In genomic region chr19:17680235-17680722, GRCh38 we compare ENCODE assay signal across 8 cellular contexts. TPM values are rescaled to one million over a fixed set of nuclear protein-coding genes. Genes with fewer than 3 reads are reported as not detected.
DNase-seq lines count a peak whose midpoint lies in the region; ATAC-seq and TF ChIP-seq lines count a peak whose summit lies in the region.

No MANE protein-coding gene starts in this region.

- intact Hi-C loops in activated T-helper 2 cell treated with anti-CD3 and anti-CD28 coated beads, Interferon-gamma antibody, Interleukin-2, Interleukin-4, amounts not matched to agents 10 μg/mL and 5 μg/mL and 100 μg/mL, durations not matched to agents 14 hours and 24 hours and 36 hours (cut with micrococcal nuclease): no loop called here
- intact Hi-C loops in Right ventricle myocardium inferior (cut with DNase I) (no loop called here), posterior cingulate gyrus (cut with DNase I) (no loop called here)

- H3K4me3 Mint-ChIP-seq in activated T-helper 2 cell treated with anti-CD3 and anti-CD28 coated beads, Interferon-gamma antibody, Interleukin-2, Interleukin-4, amounts not matched to agents 10 μg/mL and 5 μg/mL and 100 μg/mL, durations not matched to agents 14 hours and 24 hours and 36 hours (ENCODE audit: low read depth): peak overlapping the region; percentile 28

- TF ChIP-seq POLR2A in GM15510 (IDR thresholded peaks at IDR 0.05; ENCODE audit: borderline replicate concordance, extremely low read depth, insufficient read length) (peak; percentile 15), NB4 (IDR thresholded peaks at IDR 0.05; ENCODE audit: extremely low read depth, insufficient read length) (no peak)

- DNase-seq in NB4 (ENCODE audit: low read depth) (peak; percentile 85), Right ventricle myocardium inferior (ENCODE audit: missing footprints) (peak; percentile 85), posterior cingulate gyrus (peak in 7 of 10 donors; percentile 32 to 93 (median 52)), NCI-H128 (lab: John Stamatoyannopoulos, UW; ENCODE audit: unreplicated experiment) (no peak)
- DNase-seq in activated T-helper 2 cell treated with anti-CD3 and anti-CD28 coated beads, Interferon-gamma antibody, Interleukin-2, Interleukin-4, amounts not matched to agents 10 μg/mL and 5 μg/mL and 100 μg/mL, durations not matched to agents 14 hours and 24 hours and 36 hours (ENCODE audit: low spot score): peak; percentile 32

- no peaks in the 10 kb centered on the region for H3K4me1 Mint-ChIP-seq in activated T-helper 2 cell treated with anti-CD3 and anti-CD28 coated beads, Interferon-gamma antibody, Interleukin-2, Interleukin-4, amounts not matched to agents 10 μg/mL and 5 μg/mL and 100 μg/mL, durations not matched to agents 14 hours and 24 hours and 36 hours (ENCODE audit: low read depth)

- H3K36me3 Mint-ChIP-seq in activated T-helper 2 cell treated with anti-CD3 and anti-CD28 coated beads, Interferon-gamma antibody, Interleukin-2, Interleukin-4, amounts not matched to agents 10 μg/mL and 5 μg/mL and 100 μg/mL, durations not matched to agents 14 hours and 24 hours and 36 hours (ENCODE audit: low read depth): no peaks in the 10 kb centered on the region

- ATAC-seq in Right ventricle myocardium inferior: peak; percentile 85
- no peak for ATAC-seq in GM21367 (IDR thresholded peaks at IDR 0.05; ENCODE audit: unreplicated experiment)
- no peak for ATAC-seq in GM18870 (IDR thresholded peaks at IDR 0.05; ENCODE audit: unreplicated experiment)

- H3K27me3 Mint-ChIP-seq in activated T-helper 2 cell treated with anti-CD3 and anti-CD28 coated beads, Interferon-gamma antibody, Interleukin-2, Interleukin-4, amounts not matched to agents 10 μg/mL and 5 μg/mL and 100 μg/mL, durations not matched to agents 14 hours and 24 hours and 36 hours (ENCODE audit: low read depth): peaks cover 43% of the 10 kb centered on the region

- H3K4me3 ChIP-seq in NB4 (ENCODE audit: low read depth, low read length): no peak overlapping the region

- H3K9me3 Mint-ChIP-seq in activated T-helper 2 cell treated with anti-CD3 and anti-CD28 coated beads, Interferon-gamma antibody, Interleukin-2, Interleukin-4, amounts not matched to agents 10 μg/mL and 5 μg/mL and 100 μg/mL, durations not matched to agents 14 hours and 24 hours and 36 hours: no peaks in the 10 kb centered on the region

- no peak overlapping the region for H3K27ac Mint-ChIP-seq in activated T-helper 2 cell treated with anti-CD3 and anti-CD28 coated beads, Interferon-gamma antibody, Interleukin-2, Interleukin-4, amounts not matched to agents 10 μg/mL and 5 μg/mL and 100 μg/mL, durations not matched to agents 14 hours and 24 hours and 36 hours

- TF ChIP-seq CTCF in NB4 (IDR thresholded peaks at IDR 0.05; ENCODE audit: low read depth, low read length): no peak

RNA-seq across cellular contexts. Expression of gene UNC13A, which starts 7.9 kb away (rescaled TPM):
- 0.02 TPM in 1 of 2 replicates, not detected in the other for total RNA-seq in activated T-helper 2 cell treated with anti-CD3 and anti-CD28 coated beads, Interferon-gamma antibody, Interleukin-2, Interleukin-4, amounts not matched to agents 10 μg/mL and 5 μg/mL and 100 μg/mL, durations not matched to agents 14 hours and 24 hours and 36 hours
- total RNA-seq in Right ventricle myocardium inferior: 0.03 TPM

RNA-seq across cellular contexts. Expression of gene MAP1S, which starts 39.0 kb away (rescaled TPM):
- 66.7 and 80.3 TPM in 2 replicates for total RNA-seq in activated T-helper 2 cell treated with anti-CD3 and anti-CD28 coated beads, Interferon-gamma antibody, Interleukin-2, Interleukin-4, amounts not matched to agents 10 μg/mL and 5 μg/mL and 100 μg/mL, durations not matched to agents 14 hours and 24 hours and 36 hours
- total RNA-seq in Right ventricle myocardium inferior: 26.0 TPM
